Comparison of ENCODE assay signal across 1 cellular context in the genomic region with DNA sequence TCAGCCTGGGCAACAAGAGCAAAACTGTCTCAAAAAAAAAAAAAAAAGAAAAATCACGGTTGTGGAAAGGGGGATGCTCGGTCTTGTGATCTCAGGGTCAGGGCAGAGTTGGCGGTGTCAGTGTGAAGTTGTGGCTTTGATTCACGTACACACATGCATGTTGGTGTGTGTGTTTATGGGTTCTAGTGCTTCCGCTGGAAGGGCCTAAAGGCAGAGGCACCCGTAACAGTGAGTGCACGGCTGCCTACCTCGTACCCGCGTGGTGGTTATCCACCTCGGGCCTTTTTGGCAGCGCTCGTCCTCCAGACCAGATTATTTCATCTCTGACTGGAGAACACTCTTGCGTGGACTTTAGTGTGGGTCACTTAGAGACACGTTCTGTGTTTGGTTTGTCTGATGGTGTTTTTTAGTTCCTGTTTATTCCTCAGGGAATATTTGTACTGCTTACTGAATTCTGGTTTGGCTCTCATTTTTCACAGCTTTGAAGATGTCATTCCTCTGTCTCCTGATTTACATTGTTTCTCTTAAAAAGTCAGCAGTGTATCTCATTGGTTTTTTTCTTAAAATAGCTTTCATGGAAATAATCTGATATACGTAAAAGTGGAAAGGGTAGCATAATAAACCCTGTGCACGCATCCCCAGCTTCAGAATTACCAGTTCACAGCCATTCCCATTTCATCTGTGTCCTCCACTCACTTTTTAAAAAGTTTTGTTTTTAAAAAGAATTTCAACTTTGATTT.
TF ChIP-seq lines count a peak whose summit lies in the region.

No MANE protein-coding gene starts in this region.

TF ChIP-seq in K562, 482 proteins besides CTCF, POLR2A, EP300 and RAD21:
- no peak for TF ChIP-seq HIVEP1 (CRISPR knock-in tag; IDR thresholded peaks at IDR 0.05)
- TF ChIP-seq ZNF740 (CRISPR knock-in tag; IDR thresholded peaks at IDR 0.05) = no peak
- no peak for TF ChIP-seq ZNF740 (tag; IDR thresholded peaks at IDR 0.05)
- no peak for TF ChIP-seq ZNF134 (CRISPR knock-in tag; conservative IDR thresholded peaks at IDR 0.05)
- no peak for TF ChIP-seq MTA2 (IDR thresholded peaks at IDR 0.05; ENCODE audit: low read depth)
- TF ChIP-seq TRIM28 (IDR thresholded peaks at IDR 0.05) = peak; percentile 50; the same call in 1 of the 2 replicates
- TF ChIP-seq MEF2A (IDR thresholded peaks at IDR 0.05; ENCODE audit: control insufficient read depth, low read depth, low read length) = peak; percentile 86; the same call in 1 of the 2 replicates
- peak; percentile 86; the same call in 1 of the 2 replicates for TF ChIP-seq ZBTB33 (CRISPR knock-in tag; IDR thresholded peaks at IDR 0.05)
- no peak for TF ChIP-seq BRD4 (IDR thresholded peaks at IDR 0.05)
- TF ChIP-seq MEF2D (tag; conservative IDR thresholded peaks at IDR 0.05; ENCODE audit: low read depth) = 0 out of 2 replicates have a peak, but pooled peaks have one; percentile 23
